In genomic region chr16:80707686-80708085, GRCh38 we compare ENCODE assay signal across 23 cellular contexts.
DNase-seq lines count a peak whose midpoint lies in the region; FAIRE-seq and TF ChIP-seq lines count a peak whose summit lies in the region.
"Had no signal": no experiment of that assay in that cellular context is flagged by ENCODE, and none has a peak within 500 bp of the region (broad histone marks: within the 10 kb centered on the region; RNA-seq: fewer than 3 reads in every experiment).

No MANE protein-coding gene starts in this region.

- DNase-seq in HT1080 (ENCODE audit: low read depth), result peak; percentile 11
- peak; percentile 40 for DNase-seq in HuH-7 (ENCODE audit: low spot score)
- peak; percentile 58 for DNase-seq in M059J (ENCODE audit: low read depth)
- peak; percentile 54 for DNase-seq in renal cortical epithelial cell (ENCODE audit: low read depth)
- DNase-seq in tibial artery, result no peak
- no peak for DNase-seq in small intestine
- DNase-seq in H7, result no peak
- DNase-seq: 8988T; ACHN; BE2C; C1 segment of cervical spinal cord; CD4-positive, alpha-beta memory T cell; CD4-positive, CD25-positive, alpha-beta regulatory T cell; CD8-positive, alpha-beta memory T cell; COR-L47; DMS 273 treated with DMSO at 0.1 percent for 48 hours; DMS79 treated with DMSO at 0.1 percent for 48 hours; GF-D8 had no signal

- no peak overlapping the region for H3K4me3 ChIP-seq in tibial artery
- H3K4me3 ChIP-seq in small intestine (ENCODE audit: low read depth in 1 of 2, low read length in 2 of 2), result no peak overlapping the region
- H3K4me3 ChIP-seq in H7 (ENCODE audit: insufficient read depth, low read depth, low read length), result no peak overlapping the region
- H3K4me3 ChIP-seq: BLaER1 had no signal

- H3K27ac ChIP-seq in tibial artery, result no peak overlapping the region
- no peak overlapping the region for H3K27ac ChIP-seq in small intestine (ENCODE audit: low read depth in 1 of 2, low read length in 1 of 2)
- H3K27ac ChIP-seq: BLaER1 had no signal

- H3K4me1 ChIP-seq in tibial artery (no peaks in the 10 kb centered on the region), small intestine (ENCODE audit: control insufficient read depth in 2 of 2, insufficient read depth in 1 of 2, low read depth in 1 of 2, low read length in 1 of 2) (peaks cover 0 to 7% of the 10 kb centered on the region in 2 donors)
- H3K4me1 ChIP-seq: BE2C had no signal

- H3K27me3 ChIP-seq in tibial artery (no peaks in the 10 kb centered on the region), small intestine (ENCODE audit: control insufficient read depth in 2 of 2, insufficient read depth in 2 of 2, low read length in 2 of 2) (no peaks in the 10 kb centered on the region), H7 (ENCODE audit: control insufficient read depth, insufficient read depth, low read length) (no peaks in the 10 kb centered on the region)
- H3K27me3 ChIP-seq: BE2C, BLaER1 had no signal

- FAIRE-seq in small intestine (lab: Jason Lieb, UNC), result no peak
- FAIRE-seq: A204.1, G401.6, GM12891, GM19239 had no signal

- intact Hi-C loops in tibial artery (cut with DNase I; ENCODE audit: low total_unique reads), result no loop called here

- H3K36me3 ChIP-seq in tibial artery, result no peaks in the 10 kb centered on the region
- no peaks in the 10 kb centered on the region for H3K36me3 ChIP-seq in small intestine (ENCODE audit: control insufficient read depth in 2 of 2, insufficient read depth in 2 of 2, low read length in 2 of 2)
- H3K36me3 ChIP-seq in H7 (replicated peaks; ENCODE audit: control insufficient read depth, insufficient read depth, low read length), result no peaks in the 10 kb centered on the region
- H3K36me3 ChIP-seq: BE2C had no signal

- no peak for TF ChIP-seq CTCF in tibial artery (IDR thresholded peaks at IDR 0.05)

- H3K9me3 ChIP-seq in tibial artery (no peaks in the 10 kb centered on the region), small intestine (ENCODE audit: control insufficient read depth, low read depth) (no peaks in the 10 kb centered on the region)
- H3K9me3 ChIP-seq: BE2C had no signal

Comparison
In these comparisons a context has a peak if more than half of its experiments do, and no peak if none do; other contexts are left out.
1. DNase-seq: peak in HT1080 (single experiment), HuH-7 (single experiment), M059J (single experiment) and renal cortical epithelial cell (single experiment); none in tibial artery (0 of 2), small intestine (single experiment) and H7 (single experiment).